Comparison of ENCODE assay signal across 8 cellular contexts in genomic region chr19:56217039-56217949, GRCh38.
DNase-seq lines count a peak whose midpoint lies in the region; TF ChIP-seq lines count a peak whose summit lies in the region.

No MANE protein-coding gene starts in this region.

- TF ChIP-seq CTCF in GM13977 (IDR thresholded peaks at IDR 0.05; ENCODE audit: extremely low read depth, insufficient read depth, missing control alignments) = no peak

- in situ Hi-C loops in GM13977 (cut with MboI; ENCODE audit: low pct_unique_long_range_greater_than_20kb, low sequenced_read_pairs, unreplicated experiment) = no loop called here

- DNase-seq in NCI-H748 (lab: John Stamatoyannopoulos, UW; ENCODE audit: unreplicated experiment) = peak; percentile 55
- no peak for DNase-seq in NCI-H748 treated with DMSO at 0.1 percent for 48 hours (lab: John Stamatoyannopoulos, UW)
- DNase-seq in astrocyte of the hippocampus (ENCODE audit: low read depth, low spot score) = peak; percentile 59
- DNase-seq in iris pigment epithelial cell (ENCODE audit: low read depth) = peak; percentile 41
- peak; percentile 13 for DNase-seq in stromal cell of bone marrow (ENCODE audit: low read depth)
- DNase-seq in cerebellar cortex (ENCODE audit: low spot score) = no peak
- DNase-seq in GM13977 (ENCODE audit: low spot score) = no peak
- no peak for DNase-seq in NCI-H1436 treated with DMSO at 0.1 percent for 48 hours (lab: John Stamatoyannopoulos, UW)

Comparison
In these comparisons a context has a peak if more than half of its experiments do, and no peak if none do; other contexts are left out.
1. DNase-seq: peak in NCI-H748 (single experiment), astrocyte of the hippocampus (single experiment), iris pigment epithelial cell (single experiment) and stromal cell of bone marrow (single experiment); none in NCI-H748 treated with DMSO at 0.1 percent for 48 hours (single experiment), cerebellar cortex (single experiment), GM13977 (single experiment) and NCI-H1436 treated with DMSO at 0.1 percent for 48 hours (single experiment).